In the genomic region with DNA sequence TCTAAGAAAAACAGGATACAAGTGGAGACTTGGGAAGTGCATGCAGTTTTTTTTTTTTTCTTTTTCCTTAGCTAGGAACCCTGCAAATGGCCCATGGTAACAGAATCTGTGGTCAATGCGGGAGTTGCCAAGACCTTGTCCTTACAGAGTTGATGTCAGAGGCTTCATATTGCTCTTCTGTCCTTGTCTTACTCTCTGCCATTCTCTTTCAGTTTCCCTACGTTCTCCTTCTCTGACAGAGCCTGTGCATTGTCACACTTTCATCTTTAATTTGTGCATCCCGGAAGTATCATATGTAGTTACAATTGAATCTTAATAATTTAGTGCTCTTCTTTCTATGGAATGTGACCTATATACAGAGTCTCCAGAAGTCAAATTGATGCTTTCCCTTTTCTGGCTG, we compare ENCODE assay signal across 20 cellular contexts.
"Had no signal": no experiment of that assay in that cellular context is flagged by ENCODE, and none has a peak within 500 bp of the region (broad histone marks: within the 10 kb centered on the region; RNA-seq: fewer than 3 reads in every experiment).

No MANE protein-coding gene starts in this region.

- H3K27me3 ChIP-seq: neural progenitor cell, right lobe of liver, stomach, transverse colon, vagina had no signal

- H3K9me3 Mint-ChIP-seq: activated CD4-positive, alpha-beta memory T cell treated with anti-CD3 and anti-CD28 coated beads, Interleukin-2, amount 10 ng/mL, durations not matched to agents 7 days and 5 days; activated T-helper 2 cell treated with anti-CD3 and anti-CD28 coated beads, Interferon-gamma antibody, Interleukin-2, Interleukin-4, amounts not matched to agents 10 μg/mL and 5 μg/mL and 100 μg/mL, durations not matched to agents 14 hours and 24 hours and 36 hours; memory B cell; stimulated activated memory B cell treated with anti-CD40 and anti-IgM and Interleukin-4, amounts not matched to agents 10 μg/mL and 1 μg/mL and 100 μg/mL, for 72 hours had no signal

- H3K4me3 ChIP-seq: heart right ventricle, neural progenitor cell, right lobe of liver, stomach, transverse colon, vagina had no signal

- H3K36me3 Mint-ChIP-seq: memory B cell; neural progenitor cell; stimulated activated memory B cell treated with anti-CD40 and anti-IgM and Interleukin-4, amounts not matched to agents 10 μg/mL and 1 μg/mL and 100 μg/mL, for 72 hours had no signal

- H3K4me1 Mint-ChIP-seq: neural progenitor cell, WTC11 had no signal

- H3K36me3 ChIP-seq: heart right ventricle, neural progenitor cell, right lobe of liver, stomach, transverse colon, vagina had no signal

- H3K4me1 ChIP-seq: neural progenitor cell, right lobe of liver, stomach, transverse colon, vagina had no signal

- H3K9me3 ChIP-seq: heart right ventricle, right lobe of liver, stomach, transverse colon, vagina had no signal

- H3K4me3 Mint-ChIP-seq: activated CD4-positive, alpha-beta memory T cell treated with anti-CD3 and anti-CD28 coated beads, Interleukin-2, amount 10 ng/mL, durations not matched to agents 7 days and 5 days; memory B cell; neural progenitor cell; stimulated activated memory B cell treated with anti-CD40 and anti-IgM and Interleukin-4, amounts not matched to agents 10 μg/mL and 1 μg/mL and 100 μg/mL, for 72 hours; WTC11 had no signal

- H3K27ac Mint-ChIP-seq: activated CD4-positive, alpha-beta memory T cell treated with anti-CD3 and anti-CD28 coated beads, Interleukin-2, amount 10 ng/mL, durations not matched to agents 7 days and 5 days; activated T-helper 2 cell treated with anti-CD3 and anti-CD28 coated beads, Interferon-gamma antibody, Interleukin-2, Interleukin-4, amounts not matched to agents 10 μg/mL and 5 μg/mL and 100 μg/mL, durations not matched to agents 14 hours and 24 hours and 36 hours; memory B cell; neural progenitor cell; stimulated activated memory B cell treated with anti-CD40 and anti-IgM and Interleukin-4, amounts not matched to agents 10 μg/mL and 1 μg/mL and 100 μg/mL, for 72 hours; WTC11 had no signal

- H3K27ac ChIP-seq: heart right ventricle, neural progenitor cell, right lobe of liver, stomach, transverse colon, vagina had no signal

- DNase-seq: activated CD4-positive, alpha-beta memory T cell treated with anti-CD3 and anti-CD28 coated beads, Interleukin-2, amount 10 ng/mL, durations not matched to agents 7 days and 5 days; activated naive CD4-positive, alpha-beta T cell; activated T-cell treated with anti-CD3 and anti-CD28 coated beads, Interleukin-2, amount 50 U/mL, for 1 hour; cortex of kidney; foreskin fibroblast; heart right ventricle; left colon; posterior cingulate gyrus; right lobe of liver; small intestine; stomach; T-helper 1 cell; T-helper 9 cell; transverse colon had no signal

- ATAC-seq: heart right ventricle; left colon; right lobe of liver; stimulated activated memory B cell treated with anti-CD40 and anti-IgM and Interleukin-4, amounts not matched to agents 10 μg/mL and 1 μg/mL and 100 μg/mL, for 72 hours; WTC11 had no signal
